ENCODE assay signal across 2 cellular contexts in the genomic region with DNA sequence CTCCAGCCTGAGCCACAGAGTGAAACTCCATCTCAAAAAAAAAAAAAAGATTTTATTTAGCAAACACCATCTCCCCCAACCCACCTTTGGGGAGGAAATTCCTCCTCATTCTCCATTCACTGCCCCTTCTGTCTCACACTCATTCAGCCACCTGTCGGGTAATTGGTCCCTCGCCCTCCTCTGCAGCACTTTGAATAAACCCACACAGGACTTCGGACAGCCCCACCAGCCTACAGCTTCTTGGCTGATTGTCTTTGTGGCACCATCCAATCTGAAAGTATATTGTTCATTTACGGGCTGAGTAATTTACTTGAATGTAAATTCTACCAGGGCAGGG.
TF ChIP-seq lines count a peak whose summit lies in the region.

No MANE protein-coding gene starts in this region.

TF ChIP-seq in WTC11, 78 proteins besides CTCF, POLR2A, EP300 and RAD21:
- TF ChIP-seq, protein P1, sequence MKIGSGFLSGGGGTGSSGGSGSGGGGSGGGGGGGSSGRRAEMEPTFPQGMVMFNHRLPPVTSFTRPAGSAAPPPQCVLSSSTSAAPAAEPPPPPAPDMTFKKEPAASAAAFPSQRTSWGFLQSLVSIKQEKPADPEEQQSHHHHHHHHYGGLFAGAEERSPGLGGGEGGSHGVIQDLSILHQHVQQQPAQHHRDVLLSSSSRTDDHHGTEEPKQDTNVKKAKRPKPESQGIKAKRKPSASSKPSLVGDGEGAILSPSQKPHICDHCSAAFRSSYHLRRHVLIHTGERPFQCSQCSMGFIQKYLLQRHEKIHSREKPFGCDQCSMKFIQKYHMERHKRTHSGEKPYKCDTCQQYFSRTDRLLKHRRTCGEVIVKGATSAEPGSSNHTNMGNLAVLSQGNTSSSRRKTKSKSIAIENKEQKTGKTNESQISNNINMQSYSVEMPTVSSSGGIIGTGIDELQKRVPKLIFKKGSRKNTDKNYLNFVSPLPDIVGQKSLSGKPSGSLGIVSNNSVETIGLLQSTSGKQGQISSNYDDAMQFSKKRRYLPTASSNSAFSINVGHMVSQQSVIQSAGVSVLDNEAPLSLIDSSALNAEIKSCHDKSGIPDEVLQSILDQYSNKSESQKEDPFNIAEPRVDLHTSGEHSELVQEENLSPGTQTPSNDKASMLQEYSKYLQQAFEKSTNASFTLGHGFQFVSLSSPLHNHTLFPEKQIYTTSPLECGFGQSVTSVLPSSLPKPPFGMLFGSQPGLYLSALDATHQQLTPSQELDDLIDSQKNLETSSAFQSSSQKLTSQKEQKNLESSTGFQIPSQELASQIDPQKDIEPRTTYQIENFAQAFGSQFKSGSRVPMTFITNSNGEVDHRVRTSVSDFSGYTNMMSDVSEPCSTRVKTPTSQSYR (CRISPR knock-in tag; IDR thresholded peaks at IDR 0.05) = no peak
- TF ChIP-seq, protein P2, sequence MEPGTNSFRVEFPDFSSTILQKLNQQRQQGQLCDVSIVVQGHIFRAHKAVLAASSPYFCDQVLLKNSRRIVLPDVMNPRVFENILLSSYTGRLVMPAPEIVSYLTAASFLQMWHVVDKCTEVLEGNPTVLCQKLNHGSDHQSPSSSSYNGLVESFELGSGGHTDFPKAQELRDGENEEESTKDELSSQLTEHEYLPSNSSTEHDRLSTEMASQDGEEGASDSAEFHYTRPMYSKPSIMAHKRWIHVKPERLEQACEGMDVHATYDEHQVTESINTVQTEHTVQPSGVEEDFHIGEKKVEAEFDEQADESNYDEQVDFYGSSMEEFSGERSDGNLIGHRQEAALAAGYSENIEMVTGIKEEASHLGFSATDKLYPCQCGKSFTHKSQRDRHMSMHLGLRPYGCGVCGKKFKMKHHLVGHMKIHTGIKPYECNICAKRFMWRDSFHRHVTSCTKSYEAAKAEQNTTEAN (CRISPR knock-in tag; IDR thresholded peaks at IDR 0.05) = no peak
- TF ChIP-seq KAT7 (CRISPR knock-in tag; IDR thresholded peaks at IDR 0.05; ENCODE audit: borderline replicate concordance) = no peak
- TF ChIP-seq, protein P3, sequence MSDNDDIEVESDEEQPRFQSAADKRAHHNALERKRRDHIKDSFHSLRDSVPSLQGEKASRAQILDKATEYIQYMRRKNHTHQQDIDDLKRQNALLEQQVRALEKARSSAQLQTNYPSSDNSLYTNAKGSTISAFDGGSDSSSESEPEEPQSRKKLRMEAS (CRISPR knock-in tag; IDR thresholded peaks at IDR 0.05) = no peak

TF ChIP-seq in HepG2, 621 proteins besides CTCF, POLR2A, EP300 and RAD21 (continues in another document):
- no peak for TF ChIP-seq GABPB1 (CRISPR knock-in tag; IDR thresholded peaks at IDR 0.05)
- TF ChIP-seq, protein P4, sequence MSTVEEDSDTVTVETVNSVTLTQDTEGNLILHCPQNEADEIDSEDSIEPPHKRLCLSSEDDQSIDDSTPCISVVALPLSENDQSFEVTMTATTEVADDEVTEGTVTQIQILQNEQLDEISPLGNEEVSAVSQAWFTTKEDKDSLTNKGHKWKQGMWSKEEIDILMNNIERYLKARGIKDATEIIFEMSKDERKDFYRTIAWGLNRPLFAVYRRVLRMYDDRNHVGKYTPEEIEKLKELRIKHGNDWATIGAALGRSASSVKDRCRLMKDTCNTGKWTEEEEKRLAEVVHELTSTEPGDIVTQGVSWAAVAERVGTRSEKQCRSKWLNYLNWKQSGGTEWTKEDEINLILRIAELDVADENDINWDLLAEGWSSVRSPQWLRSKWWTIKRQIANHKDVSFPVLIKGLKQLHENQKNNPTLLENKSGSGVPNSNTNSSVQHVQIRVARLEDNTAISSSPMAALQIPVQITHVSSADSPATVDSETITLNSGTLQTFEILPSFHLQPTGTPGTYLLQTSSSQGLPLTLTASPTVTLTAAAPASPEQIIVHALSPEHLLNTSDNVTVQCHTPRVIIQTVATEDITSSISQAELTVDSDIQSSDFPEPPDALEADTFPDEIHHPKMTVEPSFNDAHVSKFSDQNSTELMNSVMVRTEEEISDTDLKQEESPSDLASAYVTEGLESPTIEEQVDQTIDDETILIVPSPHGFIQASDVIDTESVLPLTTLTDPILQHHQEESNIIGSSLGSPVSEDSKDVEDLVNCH (CRISPR knock-in tag; IDR thresholded peaks at IDR 0.05) = no peak
- TF ChIP-seq ZNF782 (CRISPR knock-in tag; IDR thresholded peaks at IDR 0.05; ENCODE audit: borderline replicate concordance) = no peak
- TF ChIP-seq, protein P5, sequence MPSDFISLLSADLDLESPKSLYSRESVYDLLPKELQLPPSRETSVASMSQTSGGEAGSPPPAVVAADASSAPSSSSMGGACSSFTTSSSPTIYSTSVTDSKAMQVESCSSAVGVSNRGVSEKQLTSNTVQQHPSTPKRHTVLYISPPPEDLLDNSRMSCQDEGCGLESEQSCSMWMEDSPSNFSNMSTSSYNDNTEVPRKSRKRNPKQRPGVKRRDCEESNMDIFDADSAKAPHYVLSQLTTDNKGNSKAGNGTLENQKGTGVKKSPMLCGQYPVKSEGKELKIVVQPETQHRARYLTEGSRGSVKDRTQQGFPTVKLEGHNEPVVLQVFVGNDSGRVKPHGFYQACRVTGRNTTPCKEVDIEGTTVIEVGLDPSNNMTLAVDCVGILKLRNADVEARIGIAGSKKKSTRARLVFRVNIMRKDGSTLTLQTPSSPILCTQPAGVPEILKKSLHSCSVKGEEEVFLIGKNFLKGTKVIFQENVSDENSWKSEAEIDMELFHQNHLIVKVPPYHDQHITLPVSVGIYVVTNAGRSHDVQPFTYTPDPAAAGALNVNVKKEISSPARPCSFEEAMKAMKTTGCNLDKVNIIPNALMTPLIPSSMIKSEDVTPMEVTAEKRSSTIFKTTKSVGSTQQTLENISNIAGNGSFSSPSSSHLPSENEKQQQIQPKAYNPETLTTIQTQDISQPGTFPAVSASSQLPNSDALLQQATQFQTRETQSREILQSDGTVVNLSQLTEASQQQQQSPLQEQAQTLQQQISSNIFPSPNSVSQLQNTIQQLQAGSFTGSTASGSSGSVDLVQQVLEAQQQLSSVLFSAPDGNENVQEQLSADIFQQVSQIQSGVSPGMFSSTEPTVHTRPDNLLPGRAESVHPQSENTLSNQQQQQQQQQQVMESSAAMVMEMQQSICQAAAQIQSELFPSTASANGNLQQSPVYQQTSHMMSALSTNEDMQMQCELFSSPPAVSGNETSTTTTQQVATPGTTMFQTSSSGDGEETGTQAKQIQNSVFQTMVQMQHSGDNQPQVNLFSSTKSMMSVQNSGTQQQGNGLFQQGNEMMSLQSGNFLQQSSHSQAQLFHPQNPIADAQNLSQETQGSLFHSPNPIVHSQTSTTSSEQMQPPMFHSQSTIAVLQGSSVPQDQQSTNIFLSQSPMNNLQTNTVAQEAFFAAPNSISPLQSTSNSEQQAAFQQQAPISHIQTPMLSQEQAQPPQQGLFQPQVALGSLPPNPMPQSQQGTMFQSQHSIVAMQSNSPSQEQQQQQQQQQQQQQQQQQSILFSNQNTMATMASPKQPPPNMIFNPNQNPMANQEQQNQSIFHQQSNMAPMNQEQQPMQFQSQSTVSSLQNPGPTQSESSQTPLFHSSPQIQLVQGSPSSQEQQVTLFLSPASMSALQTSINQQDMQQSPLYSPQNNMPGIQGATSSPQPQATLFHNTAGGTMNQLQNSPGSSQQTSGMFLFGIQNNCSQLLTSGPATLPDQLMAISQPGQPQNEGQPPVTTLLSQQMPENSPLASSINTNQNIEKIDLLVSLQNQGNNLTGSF (CRISPR knock-in tag; IDR thresholded peaks at IDR 0.05) = no peak
- TF ChIP-seq ZNF335 (CRISPR knock-in tag; IDR thresholded peaks at IDR 0.05) = no peak
- TF ChIP-seq, protein P6, sequence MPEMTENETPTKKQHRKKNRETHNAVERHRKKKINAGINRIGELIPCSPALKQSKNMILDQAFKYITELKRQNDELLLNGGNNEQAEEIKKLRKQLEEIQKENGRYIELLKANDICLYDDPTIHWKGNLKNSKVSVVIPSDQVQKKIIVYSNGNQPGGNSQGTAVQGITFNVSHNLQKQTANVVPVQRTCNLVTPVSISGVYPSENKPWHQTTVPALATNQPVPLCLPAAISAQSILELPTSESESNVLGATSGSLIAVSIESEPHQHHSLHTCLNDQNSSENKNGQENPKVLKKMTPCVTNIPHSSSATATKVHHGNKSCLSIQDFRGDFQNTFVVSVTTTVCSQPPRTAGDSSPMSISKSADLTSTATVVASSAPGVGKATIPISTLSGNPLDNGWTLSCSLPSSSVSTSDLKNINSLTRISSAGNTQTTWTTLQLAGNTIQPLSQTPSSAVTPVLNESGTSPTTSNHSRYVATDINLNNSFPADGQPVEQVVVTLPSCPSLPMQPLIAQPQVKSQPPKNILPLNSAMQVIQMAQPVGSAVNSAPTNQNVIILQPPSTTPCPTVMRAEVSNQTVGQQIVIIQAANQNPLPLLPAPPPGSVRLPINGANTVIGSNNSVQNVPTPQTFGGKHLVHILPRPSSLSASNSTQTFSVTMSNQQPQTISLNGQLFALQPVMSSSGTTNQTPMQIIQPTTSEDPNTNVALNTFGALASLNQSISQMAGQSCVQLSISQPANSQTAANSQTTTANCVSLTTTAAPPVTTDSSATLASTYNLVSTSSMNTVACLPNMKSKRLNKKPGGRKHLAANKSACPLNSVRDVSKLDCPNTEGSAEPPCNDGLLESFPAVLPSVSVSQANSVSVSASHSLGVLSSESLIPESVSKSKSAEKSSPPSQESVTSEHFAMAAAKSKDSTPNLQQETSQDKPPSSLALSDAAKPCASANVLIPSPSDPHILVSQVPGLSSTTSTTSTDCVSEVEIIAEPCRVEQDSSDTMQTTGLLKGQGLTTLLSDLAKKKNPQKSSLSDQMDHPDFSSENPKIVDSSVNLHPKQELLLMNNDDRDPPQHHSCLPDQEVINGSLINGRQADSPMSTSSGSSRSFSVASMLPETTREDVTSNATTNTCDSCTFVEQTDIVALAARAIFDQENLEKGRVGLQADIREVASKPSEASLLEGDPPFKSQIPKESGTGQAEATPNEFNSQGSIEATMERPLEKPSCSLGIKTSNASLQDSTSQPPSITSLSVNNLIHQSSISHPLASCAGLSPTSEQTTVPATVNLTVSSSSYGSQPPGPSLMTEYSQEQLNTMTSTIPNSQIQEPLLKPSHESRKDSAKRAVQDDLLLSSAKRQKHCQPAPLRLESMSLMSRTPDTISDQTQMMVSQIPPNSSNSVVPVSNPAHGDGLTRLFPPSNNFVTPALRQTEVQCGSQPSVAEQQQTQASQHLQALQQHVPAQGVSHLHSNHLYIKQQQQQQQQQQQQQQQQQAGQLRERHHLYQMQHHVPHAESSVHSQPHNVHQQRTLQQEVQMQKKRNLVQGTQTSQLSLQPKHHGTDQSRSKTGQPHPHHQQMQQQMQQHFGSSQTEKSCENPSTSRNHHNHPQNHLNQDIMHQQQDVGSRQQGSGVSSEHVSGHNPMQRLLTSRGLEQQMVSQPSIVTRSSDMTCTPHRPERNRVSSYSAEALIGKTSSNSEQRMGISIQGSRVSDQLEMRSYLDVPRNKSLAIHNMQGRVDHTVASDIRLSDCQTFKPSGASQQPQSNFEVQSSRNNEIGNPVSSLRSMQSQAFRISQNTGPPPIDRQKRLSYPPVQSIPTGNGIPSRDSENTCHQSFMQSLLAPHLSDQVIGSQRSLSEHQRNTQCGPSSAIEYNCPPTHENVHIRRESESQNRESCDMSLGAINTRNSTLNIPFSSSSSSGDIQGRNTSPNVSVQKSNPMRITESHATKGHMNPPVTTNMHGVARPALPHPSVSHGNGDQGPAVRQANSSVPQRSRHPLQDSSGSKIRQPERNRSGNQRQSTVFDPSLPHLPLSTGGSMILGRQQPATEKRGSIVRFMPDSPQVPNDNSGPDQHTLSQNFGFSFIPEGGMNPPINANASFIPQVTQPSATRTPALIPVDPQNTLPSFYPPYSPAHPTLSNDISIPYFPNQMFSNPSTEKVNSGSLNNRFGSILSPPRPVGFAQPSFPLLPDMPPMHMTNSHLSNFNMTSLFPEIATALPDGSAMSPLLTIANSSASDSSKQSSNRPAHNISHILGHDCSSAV (CRISPR knock-in tag; IDR thresholded peaks at IDR 0.05; ENCODE audit: borderline replicate concordance) = no peak
- no peak for TF ChIP-seq ZNF350 (CRISPR knock-in tag; IDR thresholded peaks at IDR 0.05; ENCODE audit: borderline replicate concordance, low read depth)
- TF ChIP-seq SMYD3 (CRISPR knock-in tag; IDR thresholded peaks at IDR 0.05) = no peak
- no peak for TF ChIP-seq CBX2 (IDR thresholded peaks at IDR 0.05; ENCODE audit: low read depth, low read length)
- TF ChIP-seq CBX2 (CRISPR knock-in tag; IDR thresholded peaks at IDR 0.05; ENCODE audit: low read depth) = no peak
- TF ChIP-seq NPAS2 (CRISPR knock-in tag; IDR thresholded peaks at IDR 0.05; ENCODE audit: borderline replicate concordance) = no peak
- TF ChIP-seq, protein P7, sequence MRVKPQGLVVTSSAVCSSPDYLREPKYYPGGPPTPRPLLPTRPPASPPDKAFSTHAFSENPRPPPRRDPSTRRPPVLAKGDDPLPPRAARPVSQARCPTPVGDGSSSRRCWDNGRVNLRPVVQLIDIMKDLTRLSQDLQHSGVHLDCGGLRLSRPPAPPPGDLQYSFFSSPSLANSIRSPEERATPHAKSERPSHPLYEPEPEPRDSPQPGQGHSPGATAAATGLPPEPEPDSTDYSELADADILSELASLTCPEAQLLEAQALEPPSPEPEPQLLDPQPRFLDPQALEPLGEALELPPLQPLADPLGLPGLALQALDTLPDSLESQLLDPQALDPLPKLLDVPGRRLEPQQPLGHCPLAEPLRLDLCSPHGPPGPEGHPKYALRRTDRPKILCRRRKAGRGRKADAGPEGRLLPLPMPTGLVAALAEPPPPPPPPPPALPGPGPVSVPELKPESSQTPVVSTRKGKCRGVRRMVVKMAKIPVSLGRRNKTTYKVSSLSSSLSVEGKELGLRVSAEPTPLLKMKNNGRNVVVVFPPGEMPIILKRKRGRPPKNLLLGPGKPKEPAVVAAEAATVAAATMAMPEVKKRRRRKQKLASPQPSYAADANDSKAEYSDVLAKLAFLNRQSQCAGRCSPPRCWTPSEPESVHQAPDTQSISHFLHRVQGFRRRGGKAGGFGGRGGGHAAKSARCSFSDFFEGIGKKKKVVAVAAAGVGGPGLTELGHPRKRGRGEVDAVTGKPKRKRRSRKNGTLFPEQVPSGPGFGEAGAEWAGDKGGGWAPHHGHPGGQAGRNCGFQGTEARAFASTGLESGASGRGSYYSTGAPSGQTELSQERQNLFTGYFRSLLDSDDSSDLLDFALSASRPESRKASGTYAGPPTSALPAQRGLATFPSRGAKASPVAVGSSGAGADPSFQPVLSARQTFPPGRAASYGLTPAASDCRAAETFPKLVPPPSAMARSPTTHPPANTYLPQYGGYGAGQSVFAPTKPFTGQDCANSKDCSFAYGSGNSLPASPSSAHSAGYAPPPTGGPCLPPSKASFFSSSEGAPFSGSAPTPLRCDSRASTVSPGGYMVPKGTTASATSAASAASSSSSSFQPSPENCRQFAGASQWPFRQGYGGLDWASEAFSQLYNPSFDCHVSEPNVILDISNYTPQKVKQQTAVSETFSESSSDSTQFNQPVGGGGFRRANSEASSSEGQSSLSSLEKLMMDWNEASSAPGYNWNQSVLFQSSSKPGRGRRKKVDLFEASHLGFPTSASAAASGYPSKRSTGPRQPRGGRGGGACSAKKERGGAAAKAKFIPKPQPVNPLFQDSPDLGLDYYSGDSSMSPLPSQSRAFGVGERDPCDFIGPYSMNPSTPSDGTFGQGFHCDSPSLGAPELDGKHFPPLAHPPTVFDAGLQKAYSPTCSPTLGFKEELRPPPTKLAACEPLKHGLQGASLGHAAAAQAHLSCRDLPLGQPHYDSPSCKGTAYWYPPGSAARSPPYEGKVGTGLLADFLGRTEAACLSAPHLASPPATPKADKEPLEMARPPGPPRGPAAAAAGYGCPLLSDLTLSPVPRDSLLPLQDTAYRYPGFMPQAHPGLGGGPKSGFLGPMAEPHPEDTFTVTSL (CRISPR knock-in tag; IDR thresholded peaks at IDR 0.05; ENCODE audit: borderline replicate concordance) = peak; percentile 51; the same call in 1 of the 2 replicates
- no peak for TF ChIP-seq ZNF652 (CRISPR knock-in tag; IDR thresholded peaks at IDR 0.05; ENCODE audit: borderline replicate concordance, low read depth)
- TF ChIP-seq HDAC1 (CRISPR knock-in tag; IDR thresholded peaks at IDR 0.05) = 0 out of 2 replicates have a peak, but pooled peaks have one; percentile 32
- TF ChIP-seq NR2F1 (CRISPR knock-in tag; IDR thresholded peaks at IDR 0.05) = peak in 1 of 2 experiments; percentile 41; a peak in 1 of 4 replicates
- peak; percentile 17; the same call in 1 of the 2 replicates for TF ChIP-seq HNF4A (CRISPR knock-in tag; IDR thresholded peaks at IDR 0.05)
- TF ChIP-seq ZNF761 (CRISPR knock-in tag; conservative IDR thresholded peaks at IDR 0.05) = no peak
- TF ChIP-seq ZFY (CRISPR knock-in tag; IDR thresholded peaks at IDR 0.05) = 0 out of 2 replicates have a peak, but pooled peaks have one; percentile 2
- TF ChIP-seq ZNF225 (CRISPR knock-in tag; IDR thresholded peaks at IDR 0.05) = no peak
